ENCODE assay signal across 12 cellular contexts in the genomic region with DNA sequence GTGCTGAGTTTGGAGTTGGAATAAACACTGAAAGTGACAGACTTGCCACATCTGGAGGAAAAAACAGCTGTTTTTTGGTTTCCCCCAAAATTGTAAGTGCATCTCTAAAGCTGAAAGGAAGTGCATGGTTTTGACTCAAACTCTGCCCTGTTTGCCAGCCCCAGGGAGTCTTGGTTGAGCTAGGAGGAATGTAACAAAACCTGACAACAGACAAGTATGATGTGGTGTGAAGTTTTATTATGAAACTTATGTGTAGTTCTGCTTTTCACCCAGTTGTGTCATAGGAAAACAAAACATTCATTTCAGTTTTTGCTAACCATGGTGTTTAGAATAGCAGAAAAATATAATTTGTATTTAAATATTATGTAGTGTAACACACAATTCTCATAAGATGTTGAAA. TPM values are rescaled to one million over a fixed set of nuclear protein-coding genes. Genes with fewer than 3 reads are reported as not detected.
DNase-seq lines count a peak whose midpoint lies in the region; ATAC-seq and TF ChIP-seq lines count a peak whose summit lies in the region.
"Had no signal": no experiment of that assay in that cellular context is flagged by ENCODE, and none has a peak within 500 bp of the region (broad histone marks: within the 10 kb centered on the region; RNA-seq: fewer than 3 reads in every experiment).

No MANE protein-coding gene starts in this region.

- peak; percentile 41 for DNase-seq in activated CD4-positive, alpha-beta T cell treated with anti-CD3 and anti-CD28 coated beads for 36 hours
- no peak for DNase-seq in activated CD4-positive, alpha-beta T cell treated with anti-CD3 and anti-CD28 coated beads for 48 hours
- no peak for DNase-seq in T-helper 17 cell
- no peak for DNase-seq in naive thymus-derived CD8-positive, alpha-beta T cell
- DNase-seq in colonic mucosa: no peak
- DNase-seq: foreskin fibroblast, NCI-H1930 had no signal

- no peaks in the 10 kb centered on the region for H3K27me3 Mint-ChIP-seq in activated CD4-positive, alpha-beta T cell treated with anti-CD3 and anti-CD28 coated beads for 36 hours
- H3K27me3 Mint-ChIP-seq in T-helper 17 cell: no peaks in the 10 kb centered on the region
- H3K27me3 Mint-ChIP-seq in naive thymus-derived CD8-positive, alpha-beta T cell: no peaks in the 10 kb centered on the region

- H3K4me1 Mint-ChIP-seq in activated CD4-positive, alpha-beta T cell treated with anti-CD3 and anti-CD28 coated beads for 36 hours: peaks cover 30% of the 10 kb centered on the region
- H3K4me1 Mint-ChIP-seq in T-helper 17 cell: peaks cover 15% of the 10 kb centered on the region
- peaks cover 41 to 64% (median 47%) of the 10 kb centered on the region in 4 donors for H3K4me1 Mint-ChIP-seq in naive thymus-derived CD8-positive, alpha-beta T cell

- H3K36me3 Mint-ChIP-seq in activated CD4-positive, alpha-beta T cell treated with anti-CD3 and anti-CD28 coated beads for 36 hours (ENCODE audit: low read depth): peaks cover 33% of the 10 kb centered on the region
- peaks cover 17% of the 10 kb centered on the region for H3K36me3 Mint-ChIP-seq in T-helper 17 cell (ENCODE audit: low read depth)
- peaks cover 25 to 47% (median 34%) of the 10 kb centered on the region in 3 donors for H3K36me3 Mint-ChIP-seq in naive thymus-derived CD8-positive, alpha-beta T cell

- no peak overlapping the region for H3K27ac ChIP-seq in colonic mucosa
- H3K27ac ChIP-seq: thoracic aorta had no signal

- ATAC-seq in activated CD4-positive, alpha-beta T cell treated with anti-CD3 and anti-CD28 coated beads for 36 hours: peak; percentile 91
- ATAC-seq in HG02973 (IDR thresholded peaks at IDR 0.05; ENCODE audit: unreplicated experiment) (peak; percentile 56), T-helper 17 cell (no peak), GM21529 (IDR thresholded peaks at IDR 0.05; ENCODE audit: unreplicated experiment) (no peak), HG03139 (IDR thresholded peaks at IDR 0.05; ENCODE audit: unreplicated experiment) (no peak)
- peak in 1 of 2 donors; percentile 51 for ATAC-seq in naive thymus-derived CD8-positive, alpha-beta T cell
- ATAC-seq: K562 had no signal

- no peaks in the 10 kb centered on the region for H3K36me3 ChIP-seq in colonic mucosa
- H3K36me3 ChIP-seq: thoracic aorta had no signal

- no peaks in the 10 kb centered on the region for H3K27me3 ChIP-seq in colonic mucosa

- no peaks in the 10 kb centered on the region for H3K9me3 ChIP-seq in T-helper 17 cell (ENCODE audit: control insufficient read depth, low read length, poor library complexity, severe bottlenecking)
- H3K9me3 ChIP-seq in colonic mucosa: no peaks in the 10 kb centered on the region
- H3K9me3 ChIP-seq: thoracic aorta had no signal

- no peak overlapping the region for H3K27ac Mint-ChIP-seq in activated CD4-positive, alpha-beta T cell treated with anti-CD3 and anti-CD28 coated beads for 36 hours
- peak overlapping the region; percentile 6 for H3K27ac Mint-ChIP-seq in T-helper 17 cell
- H3K27ac Mint-ChIP-seq in naive thymus-derived CD8-positive, alpha-beta T cell: peak overlapping the region; percentile 2 to 88 (median 64)

- H3K9ac ChIP-seq in colonic mucosa (ENCODE audit: low read depth in 2 of 2, low read length in 2 of 2): no peak overlapping the region

- POLR2A ChIA-PET in activated CD4-positive, alpha-beta T cell treated with anti-CD3 and anti-CD28 coated beads for 36 hours (lab: Charles Lee): interaction anchor here (0.7 to 0.9 kb wide), 2 partner anchors 33 to 92 kb away, joined by 3 to 4 read pairs; partner anchors contain the start of gene PSMA1
- POLR2A ChIA-PET in naive thymus-derived CD8-positive, alpha-beta T cell (lab: Charles Lee): no interaction called here

- intact Hi-C loops in activated CD4-positive, alpha-beta T cell treated with anti-CD3 and anti-CD28 coated beads for 36 hours (cut with DNase I, micrococcal nuclease): no loop called here
- intact Hi-C loops in colonic mucosa (cut with DNase I): no loop called here

- no peaks in the 10 kb centered on the region for H3K4me1 ChIP-seq in colonic mucosa

- no peak overlapping the region for H3K4me3 Mint-ChIP-seq in activated CD4-positive, alpha-beta T cell treated with anti-CD3 and anti-CD28 coated beads for 36 hours
- no peak overlapping the region for H3K4me3 Mint-ChIP-seq in T-helper 17 cell
- H3K4me3 Mint-ChIP-seq in naive thymus-derived CD8-positive, alpha-beta T cell: no peak overlapping the region

- H3K9me3 Mint-ChIP-seq in activated CD4-positive, alpha-beta T cell treated with anti-CD3 and anti-CD28 coated beads for 36 hours (ENCODE audit: low read depth): peaks cover 3% of the 10 kb centered on the region
- peaks cover 0 to 10% (median under 1%) of the 10 kb centered on the region in 9 donors for H3K9me3 Mint-ChIP-seq in naive thymus-derived CD8-positive, alpha-beta T cell

- CTCF ChIA-PET in activated CD4-positive, alpha-beta T cell treated with anti-CD3 and anti-CD28 coated beads for 36 hours (lab: Charles Lee): interaction anchor here (0.6 kb wide), 3 partner anchors 74 to 295 kb away, joined by 3 to 4 read pairs (median 3); no protein-coding TSS in a partner anchor

- no peak for TF ChIP-seq CTCF in colonic mucosa (IDR thresholded peaks at IDR 0.05)

- H3K4me3 ChIP-seq in colonic mucosa: no peak overlapping the region
- H3K4me3 ChIP-seq: K562, thoracic aorta had no signal

RNA-seq across cellular contexts. Expression of gene PDE3B, which starts 31.7 kb away (rescaled TPM):
- 10 to 100 TPM; 24.7 to 25.8 TPM for total RNA-seq in activated CD4-positive, alpha-beta T cell treated with anti-CD3 and anti-CD28 coated beads for 36 hours
- total RNA-seq in T-helper 17 cell: 10 to 100 TPM; 68.9 to 90.4 TPM
- 100 to 1,000 TPM; 228 to 240 TPM for total RNA-seq in naive thymus-derived CD8-positive, alpha-beta T cell
- 100 to 1,000 TPM in 1 of 3 donors, 10 to 100 TPM in 2; 59.2 to 127 (median 74.8) TPM for polyA plus RNA-seq in naive thymus-derived CD8-positive, alpha-beta T cell
- total RNA-seq in colonic mucosa: 10 to 100 TPM; 21.5 to 23.6 TPM

Comparison
In these comparisons a context has a peak if more than half of its experiments do, and no peak if none do; other contexts are left out.
1. ATAC-seq: peak in activated CD4-positive, alpha-beta T cell treated with anti-CD3 and anti-CD28 coated beads for 36 hours (single experiment) and HG02973 (single experiment); none in T-helper 17 cell (single experiment), GM21529 (single experiment) and HG03139 (single experiment).